In the genomic region with DNA sequence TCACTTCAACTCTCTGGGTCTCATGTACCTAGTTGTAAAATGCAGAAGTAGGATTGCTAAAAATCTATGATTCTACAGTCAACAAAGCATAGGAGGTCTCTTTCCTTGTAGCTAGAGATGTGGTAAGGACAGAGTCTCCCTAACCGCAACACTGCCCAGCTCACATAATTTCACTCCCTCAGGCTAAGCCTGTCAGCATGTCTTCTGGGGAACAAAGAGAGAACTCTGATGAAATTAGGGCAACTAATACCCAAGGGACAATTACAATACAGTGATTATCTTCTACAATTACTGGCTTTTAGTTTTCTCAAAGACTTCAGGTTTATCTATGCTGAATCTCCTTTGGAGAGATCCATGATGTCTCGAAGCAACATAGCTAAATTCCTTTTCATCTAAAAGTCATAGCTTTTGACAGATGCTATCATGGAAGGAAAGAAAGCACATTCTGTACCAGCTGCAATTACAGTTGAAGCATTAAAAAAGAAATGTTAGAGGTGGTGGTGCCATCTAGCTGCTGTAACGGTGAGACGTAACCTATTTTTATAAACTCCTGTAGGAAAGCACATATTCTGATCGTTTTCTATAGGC, we compare ENCODE assay signal across 8 cellular contexts.
A peak's percentile ranks its signal among the peaks of the same experiment; 100 is the strongest.
DNase-seq lines count a peak whose midpoint lies in the region; ATAC-seq, FAIRE-seq and TF ChIP-seq lines count a peak whose summit lies in the region.

No MANE protein-coding gene starts in this region.

- no peaks in the 10 kb centered on the region for H3K79me2 ChIP-seq in Loucy (ENCODE audit: insufficient read depth, low read length)
- H3K79me2 ChIP-seq in astrocyte (ENCODE audit: insufficient read depth, low read length) = no peaks in the 10 kb centered on the region

- no peaks in the 10 kb centered on the region for H3K9me2 ChIP-seq in Loucy (replicated peaks; ENCODE audit: low read depth, low read length)

- TF ChIP-seq CTCF in Loucy (conservative IDR thresholded peaks at IDR 0.05; ENCODE audit: low read length) = peak; percentile 71
- TF ChIP-seq CTCF in astrocyte (IDR thresholded peaks at IDR 0.05; ENCODE audit: insufficient read depth, low read depth, low read length) = peak; percentile 52
- TF ChIP-seq CTCF in kidney (IDR thresholded peaks at IDR 0.05; ENCODE audit: borderline replicate concordance, extremely low read depth, insufficient read depth) = peak; percentile 49
- peak; percentile 55 for TF ChIP-seq CTCF in type B pancreatic cell (conservative IDR thresholded peaks at IDR 0.05)

- peak overlapping the region; percentile 32 for H3K27ac ChIP-seq in astrocyte (ENCODE audit: low read depth, low read length)
- H3K27ac ChIP-seq in kidney (ENCODE audit: low read depth in 2 of 2, low read length in 2 of 2) = no peak overlapping the region

- peak; percentile 45 for FAIRE-seq in astrocyte (lab: Jason Lieb, UNC)
- peak; percentile 91 for FAIRE-seq in kidney (lab: Jason Lieb, UNC)

- H3K4me2 ChIP-seq in Loucy (ENCODE audit: low read depth, low read length, poor library complexity, severe bottlenecking) (peak overlapping the region; percentile 50), astrocyte (ENCODE audit: low read length) (peak overlapping the region; percentile 17)

- H3K36me3 ChIP-seq in Loucy (ENCODE audit: insufficient read depth, low read length) (no peaks in the 10 kb centered on the region), astrocyte (ENCODE audit: insufficient read depth, low read length) (no peaks in the 10 kb centered on the region), kidney (ENCODE audit: control insufficient read depth in 1 of 2, insufficient read depth in 2 of 2, low read length in 2 of 2) (no peaks in the 10 kb centered on the region)

- H3F3A ChIP-seq in Loucy (ENCODE audit: low read depth) = no peaks in the 10 kb centered on the region

- H3K27me3 ChIP-seq in Loucy (ENCODE audit: insufficient read depth, low read length, poor library complexity, severe bottlenecking) (no peaks in the 10 kb centered on the region), astrocyte (ENCODE audit: insufficient read depth, low read length) (no peaks in the 10 kb centered on the region)

- DNase-seq in DMS 273 (lab: John Stamatoyannopoulos, UW; ENCODE audit: unreplicated experiment) (peak; percentile 22), DMS 273 treated with DMSO at 0.1 percent for 48 hours (lab: John Stamatoyannopoulos, UW) (no peak), astrocyte (ENCODE audit: low read depth) (peak; percentile 49), kidney (no peak), type B pancreatic cell (ENCODE audit: extremely low spot score, unreplicated experiment) (no peak)
- DNase-seq in activated naive CD4-positive, alpha-beta T cell treated with anti-CD3 and anti-CD28 coated beads, Interleukin-2, amount 50 U/mL, for 16 hours = no peak

- no peak overlapping the region for H3K4me3 ChIP-seq in Loucy (ENCODE audit: low read length, poor library complexity, severe bottlenecking)
- no peak overlapping the region for H3K4me3 ChIP-seq in astrocyte (ENCODE audit: insufficient read depth, low read depth, low read length)
- H3K4me3 ChIP-seq in kidney (ENCODE audit: low read length in 2 of 2) = peak overlapping the region in 1 of 2 donors; percentile 42

- peaks cover 5% of the 10 kb centered on the region for H3K4me1 ChIP-seq in Loucy (ENCODE audit: insufficient read depth, low read length, poor library complexity, severe bottlenecking)
- H3K4me1 ChIP-seq in astrocyte (ENCODE audit: insufficient read depth, low read length) = peaks cover 8% of the 10 kb centered on the region
- H3K4me1 ChIP-seq in kidney (ENCODE audit: control insufficient read depth in 1 of 2, insufficient read depth in 1 of 2, low read depth in 1 of 2, low read length in 2 of 2) = peaks cover 6 to 8% of the 10 kb centered on the region in 2 donors

- H3K4me1 Mint-ChIP-seq in astrocyte (ENCODE audit: low read depth, unreplicated experiment) (peaks cover 14% of the 10 kb centered on the region), type B pancreatic cell (ENCODE audit: unreplicated experiment) (peaks cover 26% of the 10 kb centered on the region)

- H3K27ac Mint-ChIP-seq in astrocyte (ENCODE audit: unreplicated experiment) (no peak overlapping the region), type B pancreatic cell (peak overlapping the region; percentile 54)

- H3K4me3 Mint-ChIP-seq in astrocyte (ENCODE audit: unreplicated experiment) (no peak overlapping the region), type B pancreatic cell (peak overlapping the region; percentile 21)

- H4K20me1 ChIP-seq in Loucy (ENCODE audit: insufficient read depth, low read length, poor library complexity, severe bottlenecking) (no peaks in the 10 kb centered on the region), astrocyte (ENCODE audit: insufficient read depth, low read length) (no peaks in the 10 kb centered on the region)

- ATAC-seq in GM21825 (IDR thresholded peaks at IDR 0.05; ENCODE audit: unreplicated experiment) = peak; percentile 46

- peaks cover 5% of the 10 kb centered on the region for H3K27me3 Mint-ChIP-seq in astrocyte (ENCODE audit: low read depth, unreplicated experiment)
- H3K27me3 Mint-ChIP-seq in type B pancreatic cell = no peaks in the 10 kb centered on the region

- H3K9me3 ChIP-seq in Loucy (ENCODE audit: insufficient read depth, low read depth, low read length) (no peaks in the 10 kb centered on the region), astrocyte (ENCODE audit: insufficient read depth, low read depth, low read length) (no peaks in the 10 kb centered on the region), kidney (ENCODE audit: control insufficient read depth in 1 of 2, low read length in 2 of 2) (no peaks in the 10 kb centered on the region)

- H3K9me3 Mint-ChIP-seq in astrocyte (ENCODE audit: unreplicated experiment) (no peaks in the 10 kb centered on the region), type B pancreatic cell (no peaks in the 10 kb centered on the region)

- H2AFZ ChIP-seq in Loucy (ENCODE audit: low read length) = peak overlapping the region; percentile 91
- H2AFZ ChIP-seq in astrocyte (ENCODE audit: low read depth, low read length) = peak overlapping the region; percentile 31

- H3K36me3 Mint-ChIP-seq in astrocyte (ENCODE audit: low read depth, unreplicated experiment) = no peaks in the 10 kb centered on the region
- no peaks in the 10 kb centered on the region for H3K36me3 Mint-ChIP-seq in type B pancreatic cell

- H3K9ac ChIP-seq in Loucy (ENCODE audit: low read depth, low read length, poor library complexity, severe bottlenecking) (no peak overlapping the region), astrocyte (ENCODE audit: low read length) (peak overlapping the region; percentile 45), kidney (ENCODE audit: low read length in 2 of 2) (peak overlapping the region in 1 of 2 donors; percentile 43)

- intact Hi-C loops in kidney (cut with DNase I) = loop anchor here (10.0 kb wide), 1 partner anchor 215 kb away; no protein-coding TSS in a partner anchor

Comparison
In these comparisons a context has a peak if more than half of its experiments do, and no peak if none do; other contexts are left out.
1. DNase-seq: peak in DMS 273 (single experiment) and astrocyte (single experiment); none in DMS 273 treated with DMSO at 0.1 percent for 48 hours (single experiment), kidney (single experiment), type B pancreatic cell (single experiment) and activated naive CD4-positive, alpha-beta T cell treated with anti-CD3 and anti-CD28 coated beads, Interleukin-2, amount 50 U/mL, for 16 hours (single experiment).
2. Peak in every context shown above with its lines, with median percentiles within 50 percentile points of each other: CTCF ChIP-seq.